Comparison of ENCODE assay signal across 9 cellular contexts in genomic region chr18:10453885-10454772, GRCh38. TPM values are rescaled to one million over a fixed set of nuclear protein-coding genes. Genes with fewer than 3 reads are reported as not detected.
DNase-seq lines count a peak whose midpoint lies in the region; ATAC-seq and TF ChIP-seq lines count a peak whose summit lies in the region.
"Had no signal": no experiment of that assay in that cellular context is flagged by ENCODE, and none has a peak within 500 bp of the region (broad histone marks: within the 10 kb centered on the region; RNA-seq: fewer than 3 reads in every experiment).

APCDD1 (plus strand) TSS chr18:10454635; CDS start chr18:10454982, 347 bp downstream.

- ATAC-seq in WTC11 (peak; percentile 69), omental fat pad (ENCODE audit: low FRiP score) (peak; percentile 72), HG02763 (IDR thresholded peaks at IDR 0.05; ENCODE audit: unreplicated experiment) (no peak), GM21717 (IDR thresholded peaks at IDR 0.05; ENCODE audit: unreplicated experiment) (no peak)

- H3K9me3 Mint-ChIP-seq in WTC11: no peaks in the 10 kb centered on the region
- H3K9me3 Mint-ChIP-seq: activated naive CD4-positive, alpha-beta T cell treated with anti-CD3 and anti-CD28 coated beads, Interleukin-2, amount 50 U/mL, for 72 hours had no signal

- H3K27me3 Mint-ChIP-seq in WTC11 (ENCODE audit: low read depth): peaks cover 55% of the 10 kb centered on the region

- CTCF ChIA-PET in WTC11 (lab: Charles Lee): interaction anchor here (0.6 to 1.5 kb wide), 3 partner anchors 13 to 485 kb away, joined by 3 to 4 read pairs (median 4); no protein-coding TSS in a partner anchor

- intact Hi-C loops in head of caudate nucleus (cut with DNase I): loop anchor here (10.0 kb wide), 1 partner anchor 61 kb away; no protein-coding TSS in a partner anchor

- H3K4me1 Mint-ChIP-seq in WTC11: peaks cover 19% of the 10 kb centered on the region

- H3K4me3 Mint-ChIP-seq in WTC11: peak within 1 kb of the TSS; percentile 74

- no peaks in the 10 kb centered on the region for H3K36me3 Mint-ChIP-seq in WTC11
- H3K36me3 Mint-ChIP-seq: activated naive CD4-positive, alpha-beta T cell treated with anti-CD3 and anti-CD28 coated beads, Interleukin-2, amount 50 U/mL, for 72 hours had no signal

- TF ChIP-seq CTCF in WTC11 (IDR thresholded peaks at IDR 0.05) (no peak), omental fat pad (IDR thresholded peaks at IDR 0.05) (no peak)

- POLR2A ChIA-PET in WTC11 (lab: Charles Lee): interaction anchor here (0.8 kb wide), 1 partner anchor 48 kb away, joined by 3 read pairs; no protein-coding TSS in a partner anchor

- no peak within 1 kb of the TSS for H3K27ac Mint-ChIP-seq in WTC11
- H3K27ac Mint-ChIP-seq: activated naive CD4-positive, alpha-beta T cell treated with anti-CD3 and anti-CD28 coated beads, Interleukin-2, amount 50 U/mL, for 72 hours had no signal

- DNase-seq in activated gamma-delta T cell (lab: John Stamatoyannopoulos, UW) (peak; percentile 6), activated gamma-delta T cell treated with Interleukin-2 at 50 U/mL for 16 hours (no peak), WTC11 (ENCODE audit: low spot score) (peak; percentile 70), head of caudate nucleus (peak; percentile 40 to 92 (median 84)), omental fat pad (ENCODE audit: low spot score) (no peak), HCEC 1CT (no peak)

TF ChIP-seq in WTC11, 78 proteins besides CTCF, POLR2A, EP300 and RAD21:
- no peak for TF ChIP-seq ETV6 (CRISPR knock-in tag; IDR thresholded peaks at IDR 0.05)
- no peak for TF ChIP-seq E2F1 (CRISPR knock-in tag; IDR thresholded peaks at IDR 0.05)
- TF ChIP-seq ZNF423 (CRISPR knock-in tag; IDR thresholded peaks at IDR 0.05): 0 out of 2 replicates have a peak, but pooled peaks have one; percentile 42
- TF ChIP-seq, protein P1, sequence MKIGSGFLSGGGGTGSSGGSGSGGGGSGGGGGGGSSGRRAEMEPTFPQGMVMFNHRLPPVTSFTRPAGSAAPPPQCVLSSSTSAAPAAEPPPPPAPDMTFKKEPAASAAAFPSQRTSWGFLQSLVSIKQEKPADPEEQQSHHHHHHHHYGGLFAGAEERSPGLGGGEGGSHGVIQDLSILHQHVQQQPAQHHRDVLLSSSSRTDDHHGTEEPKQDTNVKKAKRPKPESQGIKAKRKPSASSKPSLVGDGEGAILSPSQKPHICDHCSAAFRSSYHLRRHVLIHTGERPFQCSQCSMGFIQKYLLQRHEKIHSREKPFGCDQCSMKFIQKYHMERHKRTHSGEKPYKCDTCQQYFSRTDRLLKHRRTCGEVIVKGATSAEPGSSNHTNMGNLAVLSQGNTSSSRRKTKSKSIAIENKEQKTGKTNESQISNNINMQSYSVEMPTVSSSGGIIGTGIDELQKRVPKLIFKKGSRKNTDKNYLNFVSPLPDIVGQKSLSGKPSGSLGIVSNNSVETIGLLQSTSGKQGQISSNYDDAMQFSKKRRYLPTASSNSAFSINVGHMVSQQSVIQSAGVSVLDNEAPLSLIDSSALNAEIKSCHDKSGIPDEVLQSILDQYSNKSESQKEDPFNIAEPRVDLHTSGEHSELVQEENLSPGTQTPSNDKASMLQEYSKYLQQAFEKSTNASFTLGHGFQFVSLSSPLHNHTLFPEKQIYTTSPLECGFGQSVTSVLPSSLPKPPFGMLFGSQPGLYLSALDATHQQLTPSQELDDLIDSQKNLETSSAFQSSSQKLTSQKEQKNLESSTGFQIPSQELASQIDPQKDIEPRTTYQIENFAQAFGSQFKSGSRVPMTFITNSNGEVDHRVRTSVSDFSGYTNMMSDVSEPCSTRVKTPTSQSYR (CRISPR knock-in tag; IDR thresholded peaks at IDR 0.05): peak; percentile 57; the same call in 1 of the 2 replicates
- TF ChIP-seq ZNF317 (CRISPR knock-in tag; IDR thresholded peaks at IDR 0.05; ENCODE audit: borderline replicate concordance, low read depth): no peak
- 0 out of 2 replicates have a peak, but pooled peaks have one; percentile 18 for TF ChIP-seq SP1 (CRISPR knock-in tag; conservative IDR thresholded peaks at IDR 0.05)
- TF ChIP-seq ZNF263 (CRISPR knock-in tag; IDR thresholded peaks at IDR 0.05; ENCODE audit: low read depth): peak; percentile 89

RNA-seq across cellular contexts. Expression of gene APCDD1, which starts in this region (rescaled TPM):
- 5.3 to 7.1 TPM (median 5.5 TPM) in 3 replicates for total RNA-seq in WTC11 (2021)
- total RNA-seq in omental fat pad: 100 to 1,000 TPM; 119 to 252 (median 181) TPM
- total RNA-seq: activated naive CD4-positive, alpha-beta T cell treated with anti-CD3 and anti-CD28 coated beads, Interleukin-2, amount 50 U/mL, for 72 hours had no signal

Comparison
In these comparisons a context has a peak if more than half of its experiments do, and no peak if none do; other contexts are left out.
1. RNA of gene APCDD1 (total RNA-seq): 119 to 252 TPM in omental fat pad; 5.3 to 7.1 TPM in WTC11; every median in the first group is over 10 times any median in the second.
2. DNase-seq: peak in activated gamma-delta T cell (single experiment), WTC11 (single experiment) and head of caudate nucleus (42 of 42); none in activated gamma-delta T cell treated with Interleukin-2 at 50 U/mL for 16 hours (single experiment), omental fat pad (single experiment) and HCEC 1CT (single experiment).
3. ATAC-seq: peak in WTC11 (single experiment) and omental fat pad (single experiment); none in HG02763 (single experiment) and GM21717 (single experiment).